Comparison of ENCODE assay signal across 14 cellular contexts in the genomic region with DNA sequence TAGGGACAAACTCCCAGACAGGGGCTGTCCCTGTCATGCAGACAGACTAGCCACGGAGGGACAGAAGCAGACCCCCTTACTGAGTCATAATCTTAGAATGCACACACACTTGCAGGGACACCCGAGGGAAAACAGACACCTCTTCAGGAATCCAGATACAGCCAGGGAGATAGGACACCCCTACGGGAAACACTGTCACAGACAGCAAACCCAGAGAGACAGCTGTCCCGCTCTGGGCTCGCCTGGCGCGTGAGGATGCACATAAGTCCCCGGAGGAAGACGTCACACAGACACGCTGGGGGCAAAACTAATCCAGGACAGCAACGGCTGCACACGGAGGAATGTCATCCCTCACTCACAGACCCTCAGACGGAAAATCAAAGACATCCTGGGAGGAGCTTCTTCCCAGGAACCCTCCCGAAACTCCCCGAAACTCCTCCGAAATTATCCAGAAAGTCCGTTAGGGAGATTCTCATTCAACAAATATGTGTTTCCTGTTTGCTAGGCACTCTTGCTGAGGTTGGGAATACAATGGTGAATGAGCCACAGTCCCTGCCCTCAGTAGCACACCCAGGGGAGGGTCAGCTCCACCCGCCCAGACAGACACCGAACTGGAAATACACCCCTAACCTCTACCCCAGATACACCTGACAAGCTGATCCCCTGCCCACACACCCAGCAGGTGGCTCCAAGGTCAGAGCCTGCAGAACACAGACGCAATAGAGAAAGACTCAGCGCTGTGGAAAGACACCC. TPM values are rescaled to one million over a fixed set of nuclear protein-coding genes. Genes with fewer than 3 reads are reported as not detected.
A peak's percentile ranks its signal among the peaks of the same experiment; 100 is the strongest.
DNase-seq lines count a peak whose midpoint lies in the region; TF ChIP-seq lines count a peak whose summit lies in the region.
"Had no signal": no experiment of that assay in that cellular context is flagged by ENCODE, and none has a peak within 500 bp of the region (broad histone marks: within the 10 kb centered on the region; RNA-seq: fewer than 3 reads in every experiment).

No MANE protein-coding gene starts in this region.

- intact Hi-C loops in colonic mucosa (cut with DNase I) (no loop called here), breast epithelium (cut with DNase I; ENCODE audit: low total_unique reads) (no loop called here)

- H3K4me3 ChIP-seq in colonic mucosa (no peak overlapping the region), breast epithelium (no peak overlapping the region)
- H3K4me3 ChIP-seq: cardiac muscle cell, skin epidermis, thyroid gland had no signal

- H3K4me1 Mint-ChIP-seq in mesothelial cell of epicardium = peaks cover 29% of the 10 kb centered on the region
- H3K4me1 Mint-ChIP-seq in T-helper 2 cell treated with Interferon-gamma antibody and Interleukin-4, amounts not matched to agents 5 μg/mL and 100 μg/mL, for 36 hours (ENCODE audit: low read depth) = peaks cover 1% of the 10 kb centered on the region

- DNase-seq in A172 (ENCODE audit: low spot score) (peak; percentile 53), NCI-H82 treated with DMSO at 0.1 percent for 48 hours (lab: John Stamatoyannopoulos, UW; ENCODE audit: unreplicated experiment) (peak; percentile 52), colonic mucosa (peak; percentile 62), mesothelial cell of epicardium (ENCODE audit: low spot score in 2 of 2, unreplicated experiment in 2 of 2) (no peak), NCI-H510A treated with DMSO at 0.1 percent for 48 hours (lab: John Stamatoyannopoulos, UW) (no peak), breast epithelium (ENCODE audit: low spot score in 2 of 2) (no peak), HPDE6-E6E7 (ENCODE audit: extremely low spot score) (no peak)
- DNase-seq in T-helper 2 cell treated with Interferon-gamma antibody and Interleukin-4, amounts not matched to agents 5 μg/mL and 100 μg/mL, for 36 hours (ENCODE audit: low spot score) = no peak
- DNase-seq: activated CD4-positive, alpha-beta T cell treated with anti-CD3 and anti-CD28 coated beads, Interleukin-2, amount 10 ng/mL, durations not matched to agents 7 days and 5 days; activated effector memory CD4-positive, alpha-beta T cell treated with Interleukin-2 at 50 U/mL for 16 hours; NCI-H187; thyroid gland had no signal

- no peaks in the 10 kb centered on the region for H3K27me3 Mint-ChIP-seq in mesothelial cell of epicardium (ENCODE audit: low read depth)
- H3K27me3 Mint-ChIP-seq in T-helper 2 cell treated with Interferon-gamma antibody and Interleukin-4, amounts not matched to agents 5 μg/mL and 100 μg/mL, for 36 hours (ENCODE audit: low read depth) = no peaks in the 10 kb centered on the region
- H3K27me3 Mint-ChIP-seq: activated CD4-positive, alpha-beta T cell treated with anti-CD3 and anti-CD28 coated beads, Interleukin-2, amount 10 ng/mL, durations not matched to agents 7 days and 5 days had no signal

- H3K36me3 ChIP-seq in colonic mucosa (peaks cover 12% of the 10 kb centered on the region), breast epithelium (no peaks in the 10 kb centered on the region)

- peak overlapping the region; percentile 67 for H3K27ac Mint-ChIP-seq in mesothelial cell of epicardium
- H3K27ac Mint-ChIP-seq in T-helper 2 cell treated with Interferon-gamma antibody and Interleukin-4, amounts not matched to agents 5 μg/mL and 100 μg/mL, for 36 hours = no peak overlapping the region
- H3K27ac Mint-ChIP-seq: activated CD4-positive, alpha-beta T cell treated with anti-CD3 and anti-CD28 coated beads, Interleukin-2, amount 10 ng/mL, durations not matched to agents 7 days and 5 days had no signal

- H3K4me1 ChIP-seq in colonic mucosa (no peaks in the 10 kb centered on the region), breast epithelium (peaks cover 0 to 2% of the 10 kb centered on the region in 2 donors)

- TF ChIP-seq CTCF in colonic mucosa (IDR thresholded peaks at IDR 0.05) (no peak), mesothelial cell of epicardium (IDR thresholded peaks at IDR 0.05; ENCODE audit: unreplicated experiment) (no peak), breast epithelium (IDR thresholded peaks at IDR 0.05) (no peak)

- H3K27me3 ChIP-seq in colonic mucosa = no peaks in the 10 kb centered on the region
- H3K27me3 ChIP-seq in breast epithelium = no peaks in the 10 kb centered on the region
- H3K27me3 ChIP-seq: cardiac muscle cell, thyroid gland had no signal

- no peak overlapping the region for H3K4me3 Mint-ChIP-seq in mesothelial cell of epicardium
- H3K4me3 Mint-ChIP-seq in T-helper 2 cell treated with Interferon-gamma antibody and Interleukin-4, amounts not matched to agents 5 μg/mL and 100 μg/mL, for 36 hours = no peak overlapping the region
- H3K4me3 Mint-ChIP-seq: activated CD4-positive, alpha-beta T cell treated with anti-CD3 and anti-CD28 coated beads, Interleukin-2, amount 10 ng/mL, durations not matched to agents 7 days and 5 days had no signal

- H3K27ac ChIP-seq in colonic mucosa = no peak overlapping the region
- no peak overlapping the region for H3K27ac ChIP-seq in breast epithelium
- H3K27ac ChIP-seq: cardiac muscle cell, thyroid gland had no signal

- H3K36me3 Mint-ChIP-seq in mesothelial cell of epicardium = peaks cover 34% of the 10 kb centered on the region
- no peaks in the 10 kb centered on the region for H3K36me3 Mint-ChIP-seq in T-helper 2 cell treated with Interferon-gamma antibody and Interleukin-4, amounts not matched to agents 5 μg/mL and 100 μg/mL, for 36 hours (ENCODE audit: low read depth)

- H3K9me3 ChIP-seq in colonic mucosa (no peaks in the 10 kb centered on the region), breast epithelium (no peaks in the 10 kb centered on the region)
- H3K9me3 ChIP-seq: thyroid gland had no signal

- peak overlapping the region in 1 of 2 donors; percentile 61 for H3K9ac ChIP-seq in colonic mucosa (ENCODE audit: low read depth in 2 of 2, low read length in 2 of 2)

- no peak for TF ChIP-seq POLR2A in breast epithelium (IDR thresholded peaks at IDR 0.05)

- no peaks in the 10 kb centered on the region for H3K9me3 Mint-ChIP-seq in mesothelial cell of epicardium
- no peaks in the 10 kb centered on the region for H3K9me3 Mint-ChIP-seq in T-helper 2 cell treated with Interferon-gamma antibody and Interleukin-4, amounts not matched to agents 5 μg/mL and 100 μg/mL, for 36 hours
- H3K9me3 Mint-ChIP-seq: activated CD4-positive, alpha-beta T cell treated with anti-CD3 and anti-CD28 coated beads, Interleukin-2, amount 10 ng/mL, durations not matched to agents 7 days and 5 days had no signal

RNA-seq across cellular contexts. Expression of a gene that starts 15.2 kb away (rescaled TPM):
- total RNA-seq in A172 (2014; rRNA removed; shearing (Covaris generic)) = 109 and 111 TPM in 2 replicates
- total RNA-seq in colonic mucosa (100 to 1,000 TPM in 1 of 2 donors, 10 to 100 TPM in 1; 60.0 to 167 TPM), mesothelial cell of epicardium (47.7 to 49.8 TPM (median 47.8 TPM) in 3 replicates), breast epithelium (10 to 100 TPM; 32.9 to 48.2 (median 39.7) TPM)

RNA-seq across cellular contexts. Expression of a gene that starts 29.7 kb away (rescaled TPM):
- total RNA-seq in A172 (2014; rRNA removed; shearing (Covaris generic)) = 55.0 and 63.4 TPM in 2 replicates
- total RNA-seq in colonic mucosa = 100 to 1,000 TPM; 115 to 121 TPM
- total RNA-seq in mesothelial cell of epicardium = 291 to 300 TPM (median 299 TPM) in 3 replicates
- total RNA-seq in breast epithelium = 100 to 1,000 TPM in 1 of 3 donors, 10 to 100 TPM in 2; 28.0 to 114 (median 86.6) TPM
- total RNA-seq: activated CD4-positive, alpha-beta T cell treated with anti-CD3 and anti-CD28 coated beads, Interleukin-2, amount 10 ng/mL, durations not matched to agents 7 days and 5 days had no signal

RNA-seq across cellular contexts. Expression of a gene that starts 29.8 kb away (rescaled TPM):
- 0.14 and 0.86 TPM in 2 replicates for total RNA-seq in A172 (2014; rRNA removed; shearing (Covaris generic))
- total RNA-seq in colonic mucosa (10 to 100 TPM; 36.3 to 78.9 TPM), mesothelial cell of epicardium (285 to 290 TPM (median 289 TPM) in 3 replicates), breast epithelium (1,000 to 10,000 TPM in 2 of 3 donors, 100 to 1,000 TPM in 1; 439 to 1,162 (median 1,092) TPM)

RNA-seq across cellular contexts. Expression of a gene that starts 38.6 kb away (rescaled TPM):
- total RNA-seq in A172 (2014; rRNA removed; shearing (Covaris generic)) = not detected in 2 replicates
- 10 to 100 TPM; 10.4 to 19.9 TPM for total RNA-seq in colonic mucosa
- total RNA-seq in mesothelial cell of epicardium = 18.6 to 20.0 TPM (median 18.6 TPM) in 3 replicates
- total RNA-seq in breast epithelium = 100 to 1,000 TPM in 1 of 3 donors, 10 to 100 TPM in 2; 59.0 to 285 (median 78.7) TPM
- total RNA-seq: activated CD4-positive, alpha-beta T cell treated with anti-CD3 and anti-CD28 coated beads, Interleukin-2, amount 10 ng/mL, durations not matched to agents 7 days and 5 days had no signal

Comparison
In these comparisons a context has a peak if more than half of its experiments do, and no peak if none do; other contexts are left out.
1. DNase-seq: peak in A172 (single experiment), NCI-H82 treated with DMSO at 0.1 percent for 48 hours (single experiment) and colonic mucosa (single experiment); none in mesothelial cell of epicardium (0 of 2), T-helper 2 cell treated with Interferon-gamma antibody and Interleukin-4, amounts not matched to agents 5 μg/mL and 100 μg/mL, for 36 hours (single experiment), NCI-H510A treated with DMSO at 0.1 percent for 48 hours (single experiment), breast epithelium (0 of 2) and HPDE6-E6E7 (single experiment).
2. RNA of a gene that starts 29.8 kb away (total RNA-seq): 439 to 1,162 TPM in breast epithelium, 285 to 290 TPM in mesothelial cell of epicardium and 36.3 to 78.9 TPM in colonic mucosa; 0.14 to 0.86 TPM in A172; every median in the first group is over 10 times any median in the second.